ENCODE assay signal across 22 cellular contexts in the genomic region with DNA sequence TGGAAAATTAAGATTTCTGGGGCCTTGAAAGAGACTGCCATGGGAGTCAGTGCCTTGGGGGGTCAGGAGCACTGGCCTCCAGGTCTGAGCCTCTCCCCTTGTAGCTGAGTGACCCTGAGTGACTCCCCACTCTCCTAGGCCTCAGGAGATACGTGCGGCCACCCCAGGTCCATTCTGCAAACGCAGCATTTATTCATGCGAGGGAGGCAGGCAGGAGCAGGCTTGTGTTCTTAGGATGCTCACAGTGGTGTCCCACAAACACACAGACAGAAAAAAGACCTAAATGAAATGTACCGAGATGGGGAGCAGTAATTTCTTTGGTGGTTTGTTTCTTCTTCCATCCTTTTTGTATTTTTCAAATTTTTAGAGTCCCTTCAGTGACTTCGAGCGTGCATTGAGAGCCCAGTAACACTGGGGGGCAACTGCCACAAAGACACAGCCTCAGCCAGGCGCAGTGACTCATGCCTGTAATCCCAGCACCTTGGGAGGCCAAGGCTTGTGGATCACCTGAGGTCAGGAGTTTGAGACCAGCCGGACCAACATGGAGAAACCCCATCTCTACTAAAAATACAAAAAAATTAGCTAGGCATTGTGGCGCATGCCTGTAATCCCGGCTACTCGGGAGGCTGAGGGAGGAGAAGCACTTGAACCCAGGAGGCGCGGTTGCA.
"Had no signal": no experiment of that assay in that cellular context is flagged by ENCODE, and none has a peak within 500 bp of the region (broad histone marks: within the 10 kb centered on the region; RNA-seq: fewer than 3 reads in every experiment).

No MANE protein-coding gene starts in this region.

- H3K9ac ChIP-seq: parathyroid adenoma had no signal

- H3K27me3 Mint-ChIP-seq: activated T-cell treated with anti-CD3 and anti-CD28 coated beads, Interleukin-2, amount 50 U/mL, for 24 hours; central memory CD8-positive, alpha-beta T cell; T-helper 17 cell had no signal

- H3K9me3 ChIP-seq: esophagus muscularis mucosa, heart right ventricle, psoas muscle, testis, transverse colon had no signal

- H3K4me3 Mint-ChIP-seq: activated T-cell treated with anti-CD3 and anti-CD28 coated beads, Interleukin-2, amount 50 U/mL, for 24 hours; central memory CD8-positive, alpha-beta T cell; dendritic cell treated with granulocyte-macrophage colony-stimulating factor and Interleukin-4, amounts not matched to agents 40 ng/mL and 50 ng/mL, for 4 days; endodermal cell; T-helper 17 cell had no signal

- H3K4me1 Mint-ChIP-seq: endodermal cell had no signal

- H2AFZ ChIP-seq: parathyroid adenoma had no signal

- DNase-seq: activated CD4-positive, alpha-beta T cell treated with anti-CD3 and anti-CD28 coated beads for 1 hour; activated CD8-positive, alpha-beta memory T cell treated with anti-CD3 and anti-CD28 coated beads, Interleukin-2, amount 50 U/mL, for 48 hours; activated gamma-delta T cell; activated naive CD4-positive, alpha-beta T cell treated with anti-CD3 and anti-CD28 coated beads, Interleukin-2, amount 50 U/mL, for 16 hours; activated T-cell treated with anti-CD3 and anti-CD28 coated beads, Interleukin-2, amount 50 U/mL, for 24 hours; endodermal cell; foreskin keratinocyte; heart right ventricle; left ventricle myocardium superior; nucleus accumbens; psoas muscle; stimulated activated CD4-positive, alpha-beta T cell treated with anti-CD3 and anti-CD28 coated beads, Interleukin-15, amount 100 ng/mL, for 24 hours; stimulated activated CD4-positive, alpha-beta T cell treated with anti-CD3 and anti-CD28 coated beads, Interleukin-2, amount 100 ng/mL, for 24 hours; stimulated activated naive CD8-positive, alpha-beta T cell treated with anti-CD3 and anti-CD28 coated beads, Interleukin-15, Interleukin-2, amounts not matched to agents 100 U/mL and 50 U/mL, for 24 hours; T-helper 17 cell; T1000; testis; transverse colon had no signal

- H3K36me3 ChIP-seq: esophagus muscularis mucosa, heart right ventricle, transverse colon had no signal

- H3K27ac Mint-ChIP-seq: activated T-cell treated with anti-CD3 and anti-CD28 coated beads, Interleukin-2, amount 50 U/mL, for 24 hours; dendritic cell treated with granulocyte-macrophage colony-stimulating factor and Interleukin-4, amounts not matched to agents 40 ng/mL and 50 ng/mL, for 4 days; endodermal cell had no signal

- ATAC-seq: foreskin keratinocyte; heart right ventricle; left ventricle myocardium superior; psoas muscle; stimulated activated naive CD8-positive, alpha-beta T cell treated with anti-CD3 and anti-CD28 coated beads, Interleukin-15, Interleukin-2, amounts not matched to agents 100 U/mL and 50 U/mL, for 24 hours; T-helper 17 cell had no signal

- H3K9me3 Mint-ChIP-seq: activated T-cell treated with anti-CD3 and anti-CD28 coated beads, Interleukin-2, amount 50 U/mL, for 24 hours; central memory CD8-positive, alpha-beta T cell; dendritic cell treated with granulocyte-macrophage colony-stimulating factor and Interleukin-4, amounts not matched to agents 40 ng/mL and 50 ng/mL, for 4 days; endodermal cell had no signal

- H3K27ac ChIP-seq: esophagus muscularis mucosa, foreskin keratinocyte, heart right ventricle, parathyroid adenoma, psoas muscle, testis, transverse colon had no signal

- H3K27me3 ChIP-seq: testis, transverse colon had no signal

- H3K4me1 ChIP-seq: foreskin keratinocyte, parathyroid adenoma, psoas muscle had no signal

- H3K4me3 ChIP-seq: esophagus muscularis mucosa, heart right ventricle, psoas muscle, testis, transverse colon had no signal

- H3K79me2 ChIP-seq: parathyroid adenoma had no signal
